1 cellular context compared by ENCODE assay signal in the genomic region with DNA sequence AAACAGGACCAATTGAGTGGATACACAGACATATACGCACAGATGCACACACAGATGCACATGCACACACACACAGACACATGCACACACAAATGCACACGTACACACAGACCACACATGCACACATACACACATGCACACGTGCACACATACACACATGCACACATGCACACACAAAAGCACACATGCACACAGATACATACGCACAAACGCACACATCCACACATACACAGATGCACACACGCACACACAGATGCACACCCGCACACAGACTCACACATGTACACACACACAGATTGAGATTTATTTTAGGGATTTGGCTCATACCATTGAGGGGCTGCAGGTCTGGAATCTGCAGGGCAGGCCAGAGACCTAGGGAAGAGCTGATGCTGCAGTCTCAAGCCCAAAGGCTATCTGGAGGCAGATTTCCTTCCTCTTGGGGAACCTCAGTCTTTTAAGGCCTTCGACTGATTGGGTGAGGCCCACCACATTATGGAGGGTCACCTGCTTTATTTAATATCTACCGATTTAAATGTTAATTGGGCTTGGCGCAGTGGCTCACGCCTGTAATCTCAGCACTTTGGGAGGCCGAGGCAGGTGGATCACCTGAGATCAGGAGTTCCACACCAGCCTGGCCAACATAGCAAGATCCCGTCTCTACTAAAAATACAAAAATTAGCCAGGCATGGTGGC.
TF ChIP-seq lines count a peak whose summit lies in the region.

No MANE protein-coding gene starts in this region.

TF ChIP-seq in K562, 482 proteins besides CTCF, POLR2A, EP300 and RAD21:
- TF ChIP-seq FOXM1 (IDR thresholded peaks at IDR 0.05; ENCODE audit: low read depth) (0 out of 2 replicates have a peak, but pooled peaks have one; percentile 53), FOXM1 (CRISPR knock-in tag; IDR thresholded peaks at IDR 0.05; ENCODE audit: low read depth) (no peak), ARID2 (IDR thresholded peaks at IDR 0.05) (peak; percentile 25; the same call in 1 of the 2 replicates), TEAD4 (IDR thresholded peaks at IDR 0.05; ENCODE audit: low read length) (no peak), TEAD4 (CRISPR knock-in tag; IDR thresholded peaks at IDR 0.05; ENCODE audit: borderline replicate concordance) (0 out of 2 replicates have a peak, but pooled peaks have one; percentile 55), SMAD4 (CRISPR knock-in tag; conservative IDR thresholded peaks at IDR 0.05) (no peak), BCOR (IDR thresholded peaks at IDR 0.05) (peak; percentile 93), ZNF134 (CRISPR knock-in tag; conservative IDR thresholded peaks at IDR 0.05) (peak; percentile 100), KDM2B (CRISPR knock-in tag; IDR thresholded peaks at IDR 0.05) (no peak), ZNF121 (CRISPR knock-in tag; conservative IDR thresholded peaks at IDR 0.05) (peak; percentile 100), ADNP (tag; IDR thresholded peaks at IDR 0.05) (peak; percentile 38; the same call in 1 of the 2 replicates), KDM1A (IDR thresholded peaks at IDR 0.05) (peak; percentile 56 to 91)
- TF ChIP-seq, protein P1, sequence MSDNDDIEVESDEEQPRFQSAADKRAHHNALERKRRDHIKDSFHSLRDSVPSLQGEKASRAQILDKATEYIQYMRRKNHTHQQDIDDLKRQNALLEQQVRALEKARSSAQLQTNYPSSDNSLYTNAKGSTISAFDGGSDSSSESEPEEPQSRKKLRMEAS (CRISPR knock-in tag; IDR thresholded peaks at IDR 0.05): 0 out of 2 replicates have a peak, but pooled peaks have one; percentile 32
